Comparison of ENCODE assay signal across 1 cellular context in genomic region chr17:67479119-67479517, GRCh38.
TF ChIP-seq lines count a peak whose summit lies in the region.

No MANE protein-coding gene starts in this region.

TF ChIP-seq in GM23338, 12 proteins besides CTCF, POLR2A, EP300 and RAD21 (continued from another document):
- TF ChIP-seq EZH2 (IDR thresholded peaks at IDR 0.05; ENCODE audit: low read depth, unreplicated experiment) = no peak
- no peak for TF ChIP-seq ZNF114 (CRISPR knock-in tag; IDR thresholded peaks at IDR 0.05)
- no peak for TF ChIP-seq CREB1 (CRISPR knock-in tag; IDR thresholded peaks at IDR 0.05; ENCODE audit: low read depth)
- TF ChIP-seq EZH2phosphoT487 (IDR thresholded peaks at IDR 0.05; ENCODE audit: unreplicated experiment) = no peak
- no peak for TF ChIP-seq ZNF331 (CRISPR knock-in tag; IDR thresholded peaks at IDR 0.05; ENCODE audit: low read depth)
- TF ChIP-seq ETS1 (IDR thresholded peaks at IDR 0.05) = no peak
